Comparison of ENCODE assay signal across 8 cellular contexts in genomic region chr14:23969433-23970282, GRCh38. TPM values are rescaled to one million over a fixed set of nuclear protein-coding genes. Genes with fewer than 3 reads are reported as not detected.
DNase-seq lines count a peak whose midpoint lies in the region; ATAC-seq, FAIRE-seq and TF ChIP-seq lines count a peak whose summit lies in the region.
"Not testable (repeated sequence)": the region's sequence is repeated elsewhere in the genome, so short reads cannot be mapped to it uniquely, and the experiment has no call there.

No MANE protein-coding gene starts in this region.

- peak; percentile 87 for ATAC-seq in GM18517 (IDR thresholded peaks at IDR 0.05; ENCODE audit: unreplicated experiment)
- peak; percentile 63 for ATAC-seq in HG03025 (IDR thresholded peaks at IDR 0.05; ENCODE audit: low FRiP score, unreplicated experiment)
- peak; percentile 97 for ATAC-seq in activated CD8-positive, alpha-beta memory T cell treated with anti-CD3 and anti-CD28 coated beads, Interleukin-2, amount 10 ng/mL, durations not matched to agents 7 days and 5 days
- peak; percentile 95 for ATAC-seq in sciatic nerve

- peak overlapping the region; percentile 48 for H3K4me2 ChIP-seq in keratinocyte (ENCODE audit: control insufficient read depth, extremely low read depth, insufficient read depth, low read depth, low read length)

- not testable (repeated sequence) for H3K27ac Mint-ChIP-seq in activated CD8-positive, alpha-beta memory T cell treated with anti-CD3 and anti-CD28 coated beads, Interleukin-2, amount 10 ng/mL, durations not matched to agents 7 days and 5 days

- not testable (repeated sequence) for TF ChIP-seq CTCF in keratinocyte (optimal IDR thresholded peaks at IDR 0.05 in 1 of 3, IDR thresholded peaks at IDR 0.05 in 1 of 3, conservative IDR thresholded peaks at IDR 0.05 in 1 of 3; ENCODE audit: extremely low read depth in 1 of 3, insufficient read depth in 2 of 3, low read length in 3 of 3)

- H3K9me3 Mint-ChIP-seq in activated CD8-positive, alpha-beta memory T cell treated with anti-CD3 and anti-CD28 coated beads, Interleukin-2, amount 10 ng/mL, durations not matched to agents 7 days and 5 days (ENCODE audit: low read depth) = not testable (repeated sequence)

- dilution Hi-C loops in keratinocyte (cut with MboI; ENCODE audit: extremely low pct_ligation_motif_present, low sequenced_read_pairs) = not testable (repeated sequence)

- not testable (repeated sequence) for H3K36me3 Mint-ChIP-seq in activated CD8-positive, alpha-beta memory T cell treated with anti-CD3 and anti-CD28 coated beads, Interleukin-2, amount 10 ng/mL, durations not matched to agents 7 days and 5 days

- H3K4me3 Mint-ChIP-seq in activated CD8-positive, alpha-beta memory T cell treated with anti-CD3 and anti-CD28 coated beads, Interleukin-2, amount 10 ng/mL, durations not matched to agents 7 days and 5 days = not testable (repeated sequence)

- not testable (repeated sequence) for H3K9me3 ChIP-seq in keratinocyte (ENCODE audit: control insufficient read depth, low read depth, low read length); thymus (ENCODE audit: control insufficient read depth)

- H3K79me2 ChIP-seq in keratinocyte (ENCODE audit: control insufficient read depth, insufficient read depth, low read length) = not testable (repeated sequence)

- H3K4me3 ChIP-seq in keratinocyte (ENCODE audit: control insufficient read depth in 2 of 3, extremely low read depth in 1 of 3, insufficient read depth in 2 of 3, low read depth in 1 of 3, low read length in 3 of 3) (peak overlapping the region in 2 of 3 experiments; percentile 10 to 38), thymus (ENCODE audit: low read length) (peak overlapping the region; percentile 48)

- H3K9ac ChIP-seq in keratinocyte (ENCODE audit: control insufficient read depth, extremely low read depth, insufficient read depth, low read length) = not testable (repeated sequence)

- H3K27ac ChIP-seq in keratinocyte (ENCODE audit: control insufficient read depth, insufficient read depth, low read length) = not testable (repeated sequence)
- H3K27ac ChIP-seq in thymus (ENCODE audit: low read depth) = peak overlapping the region; percentile 81

- CTCF ChIA-PET in activated CD8-positive, alpha-beta memory T cell treated with anti-CD3 and anti-CD28 coated beads, Interleukin-2, amount 10 ng/mL, durations not matched to agents 7 days and 5 days (lab: Charles Lee) = not testable (repeated sequence)

- 11% methylated on average over 58 of the region's 65 CpGs for WGBS in thymus

- not testable (repeated sequence) for FAIRE-seq in keratinocyte (lab: Jason Lieb, UNC)

- not testable (repeated sequence) for H3K4me1 Mint-ChIP-seq in activated CD8-positive, alpha-beta memory T cell treated with anti-CD3 and anti-CD28 coated beads, Interleukin-2, amount 10 ng/mL, durations not matched to agents 7 days and 5 days

- intact Hi-C loops in sciatic nerve (cut with DNase I) = not testable (repeated sequence)

- H3K36me3 ChIP-seq in keratinocyte (ENCODE audit: control insufficient read depth in 2 of 2, extremely low read depth in 1 of 2, insufficient read depth in 2 of 2, low read length in 2 of 2); thymus (ENCODE audit: control insufficient read depth, insufficient read depth): not testable (repeated sequence)

- not testable (repeated sequence) for H3K27me3 Mint-ChIP-seq in activated CD8-positive, alpha-beta memory T cell treated with anti-CD3 and anti-CD28 coated beads, Interleukin-2, amount 10 ng/mL, durations not matched to agents 7 days and 5 days

- H3K4me1 ChIP-seq in keratinocyte (ENCODE audit: control insufficient read depth, extremely low read depth, insufficient read depth, low read length); thymus (ENCODE audit: control insufficient read depth, insufficient read depth, low read length): not testable (repeated sequence)

- DNase-seq in NCI-H526 treated with DMSO at 0.1 percent for 48 hours (lab: John Stamatoyannopoulos, UW) = peak; percentile 40
- peak; percentile 43 for DNase-seq in activated CD8-positive, alpha-beta memory T cell treated with anti-CD3 and anti-CD28 coated beads, Interleukin-2, amount 10 ng/mL, durations not matched to agents 7 days and 5 days
- peak; percentile 12 for DNase-seq in cerebellar cortex (ENCODE audit: low spot score)
- DNase-seq in keratinocyte (ENCODE audit: low read depth, low spot score); sciatic nerve (ENCODE audit: low spot score): not testable (repeated sequence)

- not testable (repeated sequence) for H3K27me3 ChIP-seq in keratinocyte (ENCODE audit: control insufficient read depth, extremely low read depth, insufficient read depth, low read length); thymus (ENCODE audit: control insufficient read depth, insufficient read depth)

- peak overlapping the region; percentile 65 for H2AFZ ChIP-seq in keratinocyte (ENCODE audit: control insufficient read depth, low read length)

- not testable (repeated sequence) for H4K20me1 ChIP-seq in keratinocyte (ENCODE audit: control insufficient read depth, extremely low read depth, insufficient read depth, low read length)

- H3K9me1 ChIP-seq in keratinocyte (ENCODE audit: control insufficient read depth, extremely low read depth, insufficient read depth, low read length) = not testable (repeated sequence)

RNA-seq across cellular contexts. Expression of gene DHRS4, which starts 16.1 kb away (rescaled TPM):
- 10 to 100 TPM; 15.5 to 20.7 TPM for total RNA-seq in activated CD8-positive, alpha-beta memory T cell treated with anti-CD3 and anti-CD28 coated beads, Interleukin-2, amount 10 ng/mL, durations not matched to agents 7 days and 5 days
- polyA plus RNA-seq in keratinocyte (21.2 to 28.3 TPM (median 22.8 TPM) in 3 replicates), thymus (28.3 TPM)
- polyA plus RNA-seq in keratinocyte (2011; ENCODE audit: low read depth) = 64.6 TPM
- 21.7 and 34.0 TPM in 2 replicates for polyA plus RNA-seq in keratinocyte (2011; cell fraction: cytosol; rRNA removed)
- polyA plus RNA-seq in keratinocyte (2011; cell fraction: nucleus; rRNA removed) = 22.6 and 26.9 TPM in 2 replicates
- 33.7 and 37.3 TPM in 2 replicates for polyA plus RNA-seq in keratinocyte (2012; ENCODE audit: low replicate concordance)
- 6.1 to 10.1 TPM (median 9.5 TPM) in 3 replicates for polyA minus RNA-seq in keratinocyte
- 17.8 TPM for polyA minus RNA-seq in keratinocyte (2011; cell fraction: cytosol; rRNA and poly(A)+ RNA removed)
- 4.7 and 5.0 TPM in 2 replicates for polyA minus RNA-seq in keratinocyte (2011; cell fraction: nucleus; rRNA and poly(A)+ RNA removed)
- 24.3 TPM for total RNA-seq in sciatic nerve

RNA-seq across cellular contexts. Expression of gene DHRS4L2, which starts 19.1 kb away (rescaled TPM):
- total RNA-seq in activated CD8-positive, alpha-beta memory T cell treated with anti-CD3 and anti-CD28 coated beads, Interleukin-2, amount 10 ng/mL, durations not matched to agents 7 days and 5 days = 10 to 100 TPM; 16.0 to 19.4 TPM
- polyA plus RNA-seq in keratinocyte (16.3 to 22.8 TPM (median 18.1 TPM) in 3 replicates), thymus (39.6 TPM)
- polyA plus RNA-seq in keratinocyte (2011; ENCODE audit: low read depth) = 33.9 TPM
- 22.6 and 27.3 TPM in 2 replicates for polyA plus RNA-seq in keratinocyte (2011; cell fraction: cytosol; rRNA removed)
- 15.5 and 21.7 TPM in 2 replicates for polyA plus RNA-seq in keratinocyte (2011; cell fraction: nucleus; rRNA removed)
- polyA plus RNA-seq in keratinocyte (2012; ENCODE audit: low replicate concordance) = 23.2 and 29.3 TPM in 2 replicates
- 13.3 to 25.3 TPM (median 15.5 TPM) in 3 replicates for polyA minus RNA-seq in keratinocyte
- polyA minus RNA-seq in keratinocyte (2011; cell fraction: cytosol; rRNA and poly(A)+ RNA removed) = 33.8 TPM
- polyA minus RNA-seq in keratinocyte (2011; cell fraction: nucleus; rRNA and poly(A)+ RNA removed) = 3.6 and 4.1 TPM in 2 replicates
- 23.0 TPM for total RNA-seq in sciatic nerve
